In the genomic region with DNA sequence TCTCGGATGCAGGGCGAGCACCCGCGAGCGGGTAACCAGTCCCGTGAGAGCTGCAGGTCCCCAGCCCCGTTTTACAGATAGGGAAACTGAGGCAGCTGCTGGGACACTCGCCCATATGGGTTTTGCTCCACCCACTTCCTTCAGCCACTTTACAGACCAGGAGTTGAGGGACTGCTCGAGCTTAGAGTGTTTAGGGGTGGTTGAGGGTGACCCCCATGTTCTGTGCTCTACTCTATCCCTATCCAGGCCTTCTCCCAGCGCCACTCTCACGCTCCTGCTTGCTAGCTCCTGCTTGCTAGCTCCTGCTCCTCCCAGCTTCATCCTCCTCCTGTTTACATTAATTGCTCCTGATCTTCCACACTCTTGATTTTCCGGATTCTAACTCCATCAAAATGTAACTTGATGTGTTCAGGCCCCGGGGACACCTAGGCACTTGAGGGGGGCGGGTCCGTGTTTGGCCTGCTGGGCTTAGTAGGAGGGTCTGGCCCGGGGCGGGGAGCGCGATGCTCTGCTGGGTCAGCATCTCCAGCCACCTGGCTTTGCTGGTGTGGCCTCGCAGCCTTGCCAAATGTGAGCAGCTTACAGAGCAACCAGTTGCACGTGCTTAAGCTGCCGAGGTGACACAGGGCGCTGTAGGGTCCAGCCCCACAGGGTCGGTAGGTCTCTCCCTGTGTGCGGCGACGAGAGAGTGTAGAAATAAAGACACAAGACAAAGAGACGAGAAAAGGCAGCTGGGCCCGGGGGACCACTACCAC, we compare ENCODE assay signal across 8 cellular contexts. TPM values are rescaled to one million over a fixed set of nuclear protein-coding genes. Genes with fewer than 3 reads are reported as not detected.
DNase-seq lines count a peak whose midpoint lies in the region; ATAC-seq and TF ChIP-seq lines count a peak whose summit lies in the region.

No MANE protein-coding gene starts in this region.

- peak overlapping the region; percentile 99 for H3K4me3 Mint-ChIP-seq in natural killer cell

- H3K36me3 ChIP-seq in BJ (ENCODE audit: control insufficient read depth, insufficient read depth, low read length): no peaks in the 10 kb centered on the region
- H3K36me3 ChIP-seq in ectodermal cell (ENCODE audit: control insufficient read depth, insufficient read depth, low read length): no peaks in the 10 kb centered on the region

- H3K4me1 Mint-ChIP-seq in natural killer cell: peaks cover 24 to 35% of the 10 kb centered on the region in 2 donors

- H3K9me3 Mint-ChIP-seq in natural killer cell: no peaks in the 10 kb centered on the region

- H3K4me3 ChIP-seq in BJ (ENCODE audit: low read depth, low read length) (peak overlapping the region; percentile 90), NB4 (ENCODE audit: low read depth, low read length) (peak overlapping the region; percentile 62), ectodermal cell (ENCODE audit: insufficient read depth, low read depth, low read length) (peak overlapping the region; percentile 95)

- WGBS in ectodermal cell, 2 experiments: 73% methylated on average over 28 to 29 of the region's 29 CpGs

- no peaks in the 10 kb centered on the region for H3K9me3 ChIP-seq in ectodermal cell (ENCODE audit: control insufficient read depth, low read length)

- no peak for TF ChIP-seq POLR2A in NB4 (IDR thresholded peaks at IDR 0.05; ENCODE audit: extremely low read depth, insufficient read length)

- no peaks in the 10 kb centered on the region for H3K36me3 Mint-ChIP-seq in natural killer cell

- CTCF ChIA-PET in BJ (lab: Yijun Ruan, JAX): interaction anchor here (0.9 to 6.1 kb wide), 10 partner anchors 12 to 187 kb away, joined by 3 to 56 read pairs (median 3); no protein-coding TSS in a partner anchor

- H3K27ac Mint-ChIP-seq in natural killer cell: peak overlapping the region; percentile 98 to 99

- POLR2A ChIA-PET in BJ (lab: Charles Lee): interaction anchor here (0.6 kb wide), 2 partner anchors 70 to 153 kb away, joined by 4 to 6 read pairs; no protein-coding TSS in a partner anchor

- H3K27me3 Mint-ChIP-seq in natural killer cell (ENCODE audit: low read depth in 2 of 2): peaks cover 12 to 16% of the 10 kb centered on the region in 2 donors

- H3K27me3 ChIP-seq in BJ (ENCODE audit: control insufficient read depth, insufficient read depth, low read length) (peaks cover 9% of the 10 kb centered on the region), ectodermal cell (ENCODE audit: control insufficient read depth, insufficient read depth, low read length, poor library complexity, severe bottlenecking) (peaks cover 11% of the 10 kb centered on the region)

- ATAC-seq in natural killer cell: no peak
- ATAC-seq in HG03025 (IDR thresholded peaks at IDR 0.05; ENCODE audit: low FRiP score, unreplicated experiment): no peak
- no peak for ATAC-seq in HG02884 (IDR thresholded peaks at IDR 0.05; ENCODE audit: unreplicated experiment)

- H3K27ac ChIP-seq in ectodermal cell (ENCODE audit: insufficient read depth, low read depth, low read length, poor library complexity, severe bottlenecking): no peak overlapping the region

- DNase-seq in BJ (ENCODE audit: low read depth) (no peak), NB4 (ENCODE audit: low read depth) (no peak), natural killer cell (no peak), NCI-H128 (lab: John Stamatoyannopoulos, UW; ENCODE audit: unreplicated experiment) (no peak)
- no peak for DNase-seq in activated CD4-positive, CD25-positive, alpha-beta regulatory T cell treated with anti-CD3 and anti-CD28 coated beads, Interleukin-2, amount 50 U/mL, for 72 hours

- no peaks in the 10 kb centered on the region for H3K4me1 ChIP-seq in ectodermal cell (ENCODE audit: control insufficient read depth, insufficient read depth, low read length)

- intact Hi-C loops in natural killer cell (cut with micrococcal nuclease): loop anchor here (1.0 to 2.0 kb wide), 2 partner anchors 12 to 60 kb away; partner anchors contain the start of gene SLC25A25

- no peak for TF ChIP-seq CTCF in BJ (IDR thresholded peaks at IDR 0.05; ENCODE audit: insufficient read depth, low read depth, low read length)
- TF ChIP-seq CTCF in NB4 (IDR thresholded peaks at IDR 0.05; ENCODE audit: low read depth, low read length): no peak
- TF ChIP-seq CTCF in natural killer cell (IDR thresholded peaks at IDR 0.05): no peak

RNA-seq across cellular contexts. Expression of gene PTGES2, which starts 1.5 kb away (rescaled TPM):
- 59.7 and 91.9 TPM in 2 replicates for polyA plus RNA-seq in BJ (2011; rRNA removed)
- 35.4 and 59.8 TPM in 2 replicates for polyA minus RNA-seq in BJ (2011; rRNA and poly(A)+ RNA removed)
- polyA plus RNA-seq in ectodermal cell (2013, experiment 1 of 4): 48.7 TPM
- 48.7 TPM for polyA plus RNA-seq in ectodermal cell (2013, experiment 2 of 4)
- 35.3 TPM for polyA plus RNA-seq in ectodermal cell (2013, experiment 3 of 4)
- 41.3 TPM for polyA plus RNA-seq in ectodermal cell (2013, experiment 4 of 4)
- 10 to 100 TPM; 43.4 to 57.0 (median 53.3) TPM for total RNA-seq in natural killer cell

RNA-seq across cellular contexts. Expression of gene LCN2, which starts 20.2 kb away (rescaled TPM):
- polyA plus RNA-seq in BJ (2011; rRNA removed): not detected in 2 replicates
- not detected in 2 replicates for polyA minus RNA-seq in BJ (2011; rRNA and poly(A)+ RNA removed)
- not detected for polyA plus RNA-seq in ectodermal cell (2013, experiment 1 of 4)
- not detected for polyA plus RNA-seq in ectodermal cell (2013, experiment 2 of 4)
- not detected for polyA plus RNA-seq in ectodermal cell (2013, experiment 3 of 4)
- polyA plus RNA-seq in ectodermal cell (2013, experiment 4 of 4): not detected
- under 1 TPM in 2 of 3 donors, not detected in 1; 0.82 to 0.99 TPM for total RNA-seq in natural killer cell

RNA-seq across cellular contexts. Expression of gene BBLN, which starts 31.1 kb away (rescaled TPM):
- polyA plus RNA-seq in BJ (2011; rRNA removed): 45.0 and 60.4 TPM in 2 replicates
- 18.6 and 23.4 TPM in 2 replicates for polyA minus RNA-seq in BJ (2011; rRNA and poly(A)+ RNA removed)
- 93.9 TPM for polyA plus RNA-seq in ectodermal cell (2013, experiment 1 of 4)
- 86.0 TPM for polyA plus RNA-seq in ectodermal cell (2013, experiment 2 of 4)
- polyA plus RNA-seq in ectodermal cell (2013, experiment 3 of 4): 114 TPM
- polyA plus RNA-seq in ectodermal cell (2013, experiment 4 of 4): 123 TPM
- 10 to 100 TPM; 61.8 to 74.0 (median 69.3) TPM for total RNA-seq in natural killer cell
